Comparison of ENCODE assay signal across 20 cellular contexts in the genomic region with DNA sequence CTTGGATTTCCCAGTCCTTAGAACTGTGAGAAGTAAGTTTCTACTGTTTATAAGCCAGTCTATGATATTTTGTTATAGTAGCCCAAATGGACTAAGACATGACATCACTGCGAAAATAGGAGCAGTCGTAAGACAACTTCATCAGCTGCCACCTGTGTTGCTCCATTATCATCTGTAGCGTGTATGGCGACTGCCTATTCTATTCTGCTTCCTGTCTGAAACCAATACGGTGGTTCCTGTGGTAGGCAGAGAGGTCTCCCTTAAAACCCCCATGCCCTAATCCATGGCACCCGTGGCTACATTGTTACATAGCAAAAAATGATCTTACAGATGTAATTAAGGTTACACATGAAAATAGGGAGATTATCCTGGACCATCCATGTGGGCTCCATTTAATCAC.
DNase-seq lines count a peak whose midpoint lies in the region; ATAC-seq and TF ChIP-seq lines count a peak whose summit lies in the region.
"Had no signal": no experiment of that assay in that cellular context is flagged by ENCODE, and none has a peak within 500 bp of the region (broad histone marks: within the 10 kb centered on the region; RNA-seq: fewer than 3 reads in every experiment).

No MANE protein-coding gene starts in this region.

- intact Hi-C loops in left ventricle myocardium inferior (cut with micrococcal nuclease) = no loop called here
- intact Hi-C loops in left ventricle myocardium superior (cut with micrococcal nuclease) = no loop called here
- intact Hi-C loops in PC-9 (cut with micrococcal nuclease; ENCODE audit: unreplicated experiment) = loop anchor here (5.0 kb wide), 1 partner anchor 108 kb away; no protein-coding TSS in a partner anchor

- H3K4me2 ChIP-seq in PC-9 (peak overlapping the region; percentile 58; the same call in 1 of the 2 replicates), osteoblast (ENCODE audit: insufficient read depth, low read length) (no peak overlapping the region)

- H3K4me1 Mint-ChIP-seq in HFFc6 (ENCODE audit: low read depth) = peaks cover 59% of the 10 kb centered on the region
- H3K4me1 Mint-ChIP-seq: CD14-positive monocyte, IgD-negative memory B cell had no signal

- H3K4me1 ChIP-seq in left ventricle myocardium inferior (no peaks in the 10 kb centered on the region), PC-9 (replicated peaks; ENCODE audit: insufficient read depth) (peaks cover 15% of the 10 kb centered on the region), osteoblast (ENCODE audit: insufficient read depth, low read length) (peaks cover 17% of the 10 kb centered on the region)

- H4K20me1 ChIP-seq in PC-9 (ENCODE audit: insufficient read depth) (no peaks in the 10 kb centered on the region), osteoblast (ENCODE audit: insufficient read depth, low read length) (no peaks in the 10 kb centered on the region)

- H3K27me3 ChIP-seq in left ventricle myocardium inferior (ENCODE audit: low read depth) = no peaks in the 10 kb centered on the region
- no peaks in the 10 kb centered on the region for H3K27me3 ChIP-seq in PC-9 (ENCODE audit: insufficient read depth, low read depth)
- H3K27me3 ChIP-seq in osteoblast (ENCODE audit: insufficient read depth, low read length) = no peaks in the 10 kb centered on the region

- H3K36me3 Mint-ChIP-seq in HFFc6 (ENCODE audit: low read depth) = no peaks in the 10 kb centered on the region
- H3K36me3 Mint-ChIP-seq: CD14-positive monocyte had no signal

- H3K36me3 ChIP-seq in left ventricle myocardium inferior = no peaks in the 10 kb centered on the region
- no peaks in the 10 kb centered on the region for H3K36me3 ChIP-seq in PC-9 (ENCODE audit: low read depth)
- H3K36me3 ChIP-seq in osteoblast (ENCODE audit: insufficient read depth, low read length) = no peaks in the 10 kb centered on the region

- CTCF ChIA-PET in PC-9 (lab: Charles Lee) = no interaction called here

- H3K4me3 Mint-ChIP-seq in HFFc6 = peak overlapping the region; percentile 41; the same call in 1 of the 2 replicates
- H3K4me3 Mint-ChIP-seq: CD14-positive monocyte; IgD-negative memory B cell; T-helper 1 cell treated with Interleukin-12 subunit alpha and Interleukin-12 subunit beta and Interleukin-4 antibody, amounts not matched to agents 30 μg/mL and 1 μg/mL, for 36 hours had no signal

- DNase-seq in left ventricle myocardium inferior = no peak
- no peak for DNase-seq in left ventricle myocardium superior
- DNase-seq in HFFc6 = no peak
- no peak for DNase-seq in PC-9
- DNase-seq in osteoblast (ENCODE audit: insufficient read length, low spot score, missing footprints) = no peak
- DNase-seq in NCI-H1694 (lab: John Stamatoyannopoulos, UW) = no peak
- no peak for DNase-seq in NCI-H524 treated with DMSO at 0.1 percent for 48 hours (lab: John Stamatoyannopoulos, UW)
- DNase-seq in DMS53 treated with DMSO at 0.1 percent for 48 hours (lab: John Stamatoyannopoulos, UW; ENCODE audit: unreplicated experiment) = no peak
- DNase-seq: 8988T, DMS79 treated with DMSO at 0.1 percent for 48 hours, NCI-H1092 treated with DMSO at 0.1 percent for 48 hours, NCI-H1436 treated with DMSO at 0.1 percent for 48 hours, NCI-H2029, NCI-H2227 treated with DMSO at 0.1 percent for 48 hours, NCI-H510A treated with DMSO at 0.1 percent for 48 hours, NCI-H774, OCI-M1 had no signal

- peaks cover 6% of the 10 kb centered on the region for H3F3A ChIP-seq in PC-9 (ENCODE audit: insufficient read depth, low read depth)

- H2AFZ ChIP-seq in PC-9 = no peak overlapping the region
- H2AFZ ChIP-seq in osteoblast (ENCODE audit: low read length) = no peak overlapping the region

- H3K27ac ChIP-seq in left ventricle myocardium inferior (replicated peaks) = peak overlapping the region; percentile 25
- no peak overlapping the region for H3K27ac ChIP-seq in PC-9
- H3K27ac ChIP-seq in osteoblast (ENCODE audit: low read depth, low read length) = peak overlapping the region; percentile 28

- peaks cover 6% of the 10 kb centered on the region for H3K9me3 ChIP-seq in left ventricle myocardium inferior (replicated peaks)
- H3K9me3 ChIP-seq in PC-9 (ENCODE audit: insufficient read depth, low read depth) = no peaks in the 10 kb centered on the region
- no peaks in the 10 kb centered on the region for H3K9me3 ChIP-seq in osteoblast (ENCODE audit: low read depth, low read length)

- no peaks in the 10 kb centered on the region for H3K79me2 ChIP-seq in PC-9 (ENCODE audit: low read depth)
- no peaks in the 10 kb centered on the region for H3K79me2 ChIP-seq in osteoblast (ENCODE audit: insufficient read depth, low read length)

- ATAC-seq in left ventricle myocardium superior = no peak

- POLR2A ChIA-PET in PC-9 (lab: Charles Lee; ENCODE audit: unreplicated experiment) = interaction anchor here (1.1 kb wide), 1 partner anchor 16 kb away, joined by 4 read pairs; no protein-coding TSS in a partner anchor

- TF ChIP-seq CTCF in left ventricle myocardium inferior (IDR thresholded peaks at IDR 0.05; ENCODE audit: borderline replicate concordance) (no peak), HFFc6 (IDR thresholded peaks at IDR 0.05) (no peak), PC-9 (conservative IDR thresholded peaks at IDR 0.05) (no peak), osteoblast (IDR thresholded peaks at IDR 0.05; ENCODE audit: extremely low read depth, low read depth, low read length) (no peak)

- no peaks in the 10 kb centered on the region for H3K9me3 Mint-ChIP-seq in HFFc6

- H3K9me2 ChIP-seq in PC-9 (ENCODE audit: insufficient read depth) = no peaks in the 10 kb centered on the region

- H3K27ac Mint-ChIP-seq in HFFc6 = no peak overlapping the region
- H3K27ac Mint-ChIP-seq: CD14-positive monocyte; IgD-negative memory B cell; T-helper 1 cell treated with Interleukin-12 subunit alpha and Interleukin-12 subunit beta and Interleukin-4 antibody, amounts not matched to agents 30 μg/mL and 1 μg/mL, for 36 hours had no signal

- H3K4me3 ChIP-seq in left ventricle myocardium inferior (no peak overlapping the region), PC-9 (no peak overlapping the region), osteoblast (ENCODE audit: insufficient read depth, low read length) (no peak overlapping the region)

- no peaks in the 10 kb centered on the region for H3K27me3 Mint-ChIP-seq in HFFc6 (ENCODE audit: insufficient read depth)
- H3K27me3 Mint-ChIP-seq: IgD-negative memory B cell had no signal

- BruUV-seq in PC-9 (replicated peaks; lab: Mats Ljungman, UMichigan) = no TSS peak
